Comparison of ENCODE assay signal across 18 cellular contexts in genomic region chr5:58071566-58071965, GRCh38.
A peak's percentile ranks its signal among the peaks of the same experiment; 100 is the strongest.
DNase-seq lines count a peak whose midpoint lies in the region; ATAC-seq and TF ChIP-seq lines count a peak whose summit lies in the region.
"Had no signal": no experiment of that assay in that cellular context is flagged by ENCODE, and none has a peak within 500 bp of the region (broad histone marks: within the 10 kb centered on the region; RNA-seq: fewer than 3 reads in every experiment).

No MANE protein-coding gene starts in this region.

- H3K27me3 ChIP-seq in MM.1S (replicated peaks; ENCODE audit: insufficient read depth, low read length) (no peaks in the 10 kb centered on the region), right cardiac atrium (ENCODE audit: control insufficient read depth, insufficient read depth) (no peaks in the 10 kb centered on the region)
- H3K27me3 ChIP-seq: BLaER1, esophagus squamous epithelium had no signal

- H3K4me1 ChIP-seq in MM.1S (ENCODE audit: low read length) = peaks cover 44% of the 10 kb centered on the region
- no peaks in the 10 kb centered on the region for H3K4me1 ChIP-seq in right cardiac atrium (ENCODE audit: control insufficient read depth, insufficient read depth, low read length)

- no peaks in the 10 kb centered on the region for H3K79me2 ChIP-seq in MM.1S (ENCODE audit: low read length)

- H4K20me1 ChIP-seq in MM.1S (ENCODE audit: insufficient read depth, low read length) = no peaks in the 10 kb centered on the region
- H4K20me1 ChIP-seq: BLaER1 had no signal

- H2AFZ ChIP-seq in MM.1S (ENCODE audit: low read length) = peak overlapping the region; percentile 65

- H3K4me1 Mint-ChIP-seq in WTC11 = peaks cover 17% of the 10 kb centered on the region
- no peaks in the 10 kb centered on the region for H3K4me1 Mint-ChIP-seq in activated T-cell treated with anti-CD3 and anti-CD28 coated beads, Interleukin-2, amount 50 U/mL, for 4 hours (ENCODE audit: low read depth)
- H3K4me1 Mint-ChIP-seq: stimulated activated effector memory CD8-positive, alpha-beta T cell treated with anti-CD3 and anti-CD28 coated beads, Interleukin-12 subunit alpha, Interleukin-12 subunit beta, amount 100 ng/mL, for 72 hours had no signal

- H3K4me3 Mint-ChIP-seq in WTC11 = no peak overlapping the region
- H3K4me3 Mint-ChIP-seq in activated T-cell treated with anti-CD3 and anti-CD28 coated beads, Interleukin-2, amount 50 U/mL, for 4 hours = no peak overlapping the region
- H3K4me3 Mint-ChIP-seq: IgD-negative memory B cell; stimulated activated effector memory CD8-positive, alpha-beta T cell treated with anti-CD3 and anti-CD28 coated beads, Interleukin-12 subunit alpha, Interleukin-12 subunit beta, amount 100 ng/mL, for 72 hours had no signal

- H3K9ac ChIP-seq in MM.1S (ENCODE audit: low read length) = peak overlapping the region; percentile 35; the same call in 1 of the 2 replicates
- H3K9ac ChIP-seq: BLaER1 had no signal

- 40% methylated on average over 4 of the region's 4 CpGs for WGBS in right cardiac atrium

- no peak for TF ChIP-seq CTCF in MM.1S (IDR thresholded peaks at IDR 0.05; ENCODE audit: low read length)
- no peak for TF ChIP-seq CTCF in WTC11 (IDR thresholded peaks at IDR 0.05)

- POLR2A ChIA-PET in WTC11 (lab: Charles Lee) = no interaction called here

- peaks cover 13% of the 10 kb centered on the region for H3K9me3 Mint-ChIP-seq in WTC11
- H3K9me3 Mint-ChIP-seq in activated T-cell treated with anti-CD3 and anti-CD28 coated beads, Interleukin-2, amount 50 U/mL, for 4 hours = no peaks in the 10 kb centered on the region
- H3K9me3 Mint-ChIP-seq: activated naive CD4-positive, alpha-beta T cell treated with anti-CD3 and anti-CD28 coated beads, Interleukin-2, amount 50 U/mL, for 72 hours had no signal

- DNase-seq in MM.1S (peak; percentile 60), WTC11 (ENCODE audit: low spot score) (peak; percentile 18), right cardiac atrium (peak; percentile 44 to 69 (median 54)), posterior cingulate gyrus (peak in 6 of 10 donors; percentile 16 to 76 (median 24)), ureter (ENCODE audit: low spot score) (no peak)
- no peak for DNase-seq in activated T-cell treated with anti-CD3 and anti-CD28 coated beads, Interleukin-2, amount 50 U/mL, for 4 hours
- no peak for DNase-seq in activated CD4-positive, alpha-beta T cell treated with anti-CD3 and anti-CD28 coated beads, Interleukin-2, amount 50 U/mL, for 4 hours
- DNase-seq: activated CD8-positive, alpha-beta memory T cell treated with anti-CD3 and anti-CD28 coated beads, Interleukin-2, amount 50 U/mL, for 4 hours; esophagus squamous epithelium; NCI-H1694; NCI-H524 treated with DMSO at 0.1 percent for 48 hours; stimulated activated CD4-positive, alpha-beta T cell treated with anti-CD3 and anti-CD28 coated beads, Interleukin-2, amount 100 ng/mL, for 48 hours had no signal

- no peaks in the 10 kb centered on the region for H3K27me3 Mint-ChIP-seq in WTC11 (ENCODE audit: low read depth)
- H3K27me3 Mint-ChIP-seq in activated T-cell treated with anti-CD3 and anti-CD28 coated beads, Interleukin-2, amount 50 U/mL, for 4 hours (ENCODE audit: low read depth) = no peaks in the 10 kb centered on the region

- ATAC-seq in WTC11 (peak; percentile 61), right cardiac atrium (peak; percentile 90 to 95), HG02588 (IDR thresholded peaks at IDR 0.05; ENCODE audit: unreplicated experiment) (no peak)
- no peak for ATAC-seq in activated T-cell treated with anti-CD3 and anti-CD28 coated beads, Interleukin-2, amount 50 U/mL, for 4 hours
- ATAC-seq: activated naive CD4-positive, alpha-beta T cell treated with anti-CD3 and anti-CD28 coated beads, Interleukin-2, amount 50 U/mL, for 72 hours; stimulated activated effector memory CD8-positive, alpha-beta T cell treated with anti-CD3 and anti-CD28 coated beads, Interleukin-12 subunit alpha, Interleukin-12 subunit beta, amount 100 ng/mL, for 72 hours had no signal

- H3K27ac ChIP-seq in MM.1S (ENCODE audit: low read length) = peak overlapping the region; percentile 70
- H3K27ac ChIP-seq in right cardiac atrium (ENCODE audit: low read length) = peak overlapping the region; percentile 29
- H3K27ac ChIP-seq: BLaER1, esophagus squamous epithelium, VCaP had no signal

- no peak overlapping the region for H3K4me3 ChIP-seq in MM.1S (ENCODE audit: low read length)
- H3K4me3 ChIP-seq in right cardiac atrium (ENCODE audit: low read length) = no peak overlapping the region
- H3K4me3 ChIP-seq: BLaER1, esophagus squamous epithelium had no signal

- H3F3A ChIP-seq in MM.1S (ENCODE audit: insufficient read depth, low read length) = peaks cover 19% of the 10 kb centered on the region

- H3K4me2 ChIP-seq in MM.1S (ENCODE audit: low read depth, low read length) = peak overlapping the region; percentile 38; the same call in 1 of the 2 replicates
- H3K4me2 ChIP-seq: BLaER1 had no signal

- intact Hi-C loops in right cardiac atrium (cut with DNase I) = no loop called here
- intact Hi-C loops in posterior cingulate gyrus (cut with DNase I) = no loop called here

- H3K9me3 ChIP-seq in MM.1S (replicated peaks; ENCODE audit: insufficient read depth, low read length) (no peaks in the 10 kb centered on the region), right cardiac atrium (ENCODE audit: control insufficient read depth, low read length) (no peaks in the 10 kb centered on the region)
- H3K9me3 ChIP-seq: esophagus squamous epithelium had no signal

- peaks cover 5% of the 10 kb centered on the region; the same call in 1 of the 2 replicates for H3K36me3 Mint-ChIP-seq in WTC11
- no peaks in the 10 kb centered on the region for H3K36me3 Mint-ChIP-seq in activated T-cell treated with anti-CD3 and anti-CD28 coated beads, Interleukin-2, amount 50 U/mL, for 4 hours (ENCODE audit: insufficient read depth)
- H3K36me3 Mint-ChIP-seq: activated naive CD4-positive, alpha-beta T cell treated with anti-CD3 and anti-CD28 coated beads, Interleukin-2, amount 50 U/mL, for 72 hours; stimulated activated effector memory CD8-positive, alpha-beta T cell treated with anti-CD3 and anti-CD28 coated beads, Interleukin-12 subunit alpha, Interleukin-12 subunit beta, amount 100 ng/mL, for 72 hours had no signal

- CTCF ChIA-PET in WTC11 (lab: Charles Lee) = interaction anchor here (1.0 kb wide), 1 partner anchor 292 kb away, joined by 4 read pairs; no protein-coding TSS in a partner anchor

- H3K9me2 ChIP-seq in MM.1S (replicated peaks; ENCODE audit: insufficient read depth, low read length) = no peaks in the 10 kb centered on the region

- H3K36me3 ChIP-seq in MM.1S (replicated peaks; ENCODE audit: insufficient read depth, low read length) = no peaks in the 10 kb centered on the region
- H3K36me3 ChIP-seq: BLaER1, esophagus squamous epithelium had no signal

- H3K27ac Mint-ChIP-seq in WTC11 = no peak overlapping the region
- H3K27ac Mint-ChIP-seq: activated naive CD4-positive, alpha-beta T cell treated with anti-CD3 and anti-CD28 coated beads, Interleukin-2, amount 50 U/mL, for 72 hours; IgD-negative memory B cell; stimulated activated effector memory CD8-positive, alpha-beta T cell treated with anti-CD3 and anti-CD28 coated beads, Interleukin-12 subunit alpha, Interleukin-12 subunit beta, amount 100 ng/mL, for 72 hours had no signal

TF ChIP-seq in WTC11, 78 proteins besides CTCF, POLR2A, EP300 and RAD21 (continues in another document):
- TF ChIP-seq NR1H2 (CRISPR knock-in tag; IDR thresholded peaks at IDR 0.05) = no peak
- TF ChIP-seq CBFB (CRISPR knock-in tag; IDR thresholded peaks at IDR 0.05; ENCODE audit: low read depth) = no peak
- TF ChIP-seq MLX (CRISPR knock-in tag; IDR thresholded peaks at IDR 0.05) = no peak
- TF ChIP-seq, protein P1, sequence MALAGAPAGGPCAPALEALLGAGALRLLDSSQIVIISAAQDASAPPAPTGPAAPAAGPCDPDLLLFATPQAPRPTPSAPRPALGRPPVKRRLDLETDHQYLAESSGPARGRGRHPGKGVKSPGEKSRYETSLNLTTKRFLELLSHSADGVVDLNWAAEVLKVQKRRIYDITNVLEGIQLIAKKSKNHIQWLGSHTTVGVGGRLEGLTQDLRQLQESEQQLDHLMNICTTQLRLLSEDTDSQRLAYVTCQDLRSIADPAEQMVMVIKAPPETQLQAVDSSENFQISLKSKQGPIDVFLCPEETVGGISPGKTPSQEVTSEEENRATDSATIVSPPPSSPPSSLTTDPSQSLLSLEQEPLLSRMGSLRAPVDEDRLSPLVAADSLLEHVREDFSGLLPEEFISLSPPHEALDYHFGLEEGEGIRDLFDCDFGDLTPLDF (CRISPR knock-in tag; IDR thresholded peaks at IDR 0.05) = no peak
- TF ChIP-seq, protein P2, sequence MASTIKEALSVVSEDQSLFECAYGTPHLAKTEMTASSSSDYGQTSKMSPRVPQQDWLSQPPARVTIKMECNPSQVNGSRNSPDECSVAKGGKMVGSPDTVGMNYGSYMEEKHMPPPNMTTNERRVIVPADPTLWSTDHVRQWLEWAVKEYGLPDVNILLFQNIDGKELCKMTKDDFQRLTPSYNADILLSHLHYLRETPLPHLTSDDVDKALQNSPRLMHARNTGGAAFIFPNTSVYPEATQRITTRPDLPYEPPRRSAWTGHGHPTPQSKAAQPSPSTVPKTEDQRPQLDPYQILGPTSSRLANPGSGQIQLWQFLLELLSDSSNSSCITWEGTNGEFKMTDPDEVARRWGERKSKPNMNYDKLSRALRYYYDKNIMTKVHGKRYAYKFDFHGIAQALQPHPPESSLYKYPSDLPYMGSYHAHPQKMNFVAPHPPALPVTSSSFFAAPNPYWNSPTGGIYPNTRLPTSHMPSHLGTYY (CRISPR knock-in tag; IDR thresholded peaks at IDR 0.05) = no peak
- TF ChIP-seq CREM (CRISPR knock-in tag; IDR thresholded peaks at IDR 0.05) = no peak
- no peak for TF ChIP-seq FOXK1 (CRISPR knock-in tag; IDR thresholded peaks at IDR 0.05)
- no peak for TF ChIP-seq ZNF219 (CRISPR knock-in tag; IDR thresholded peaks at IDR 0.05; ENCODE audit: borderline replicate concordance)
- TF ChIP-seq KAT7 (CRISPR knock-in tag; IDR thresholded peaks at IDR 0.05; ENCODE audit: borderline replicate concordance) = no peak

Comparison
In these comparisons a context has a peak if more than half of its experiments do, and no peak if none do; other contexts are left out.
1. DNase-seq: peak in MM.1S (single experiment), WTC11 (single experiment), right cardiac atrium (3 of 3) and posterior cingulate gyrus (6 of 10); none in activated T-cell treated with anti-CD3 and anti-CD28 coated beads, Interleukin-2, amount 50 U/mL, for 4 hours (single experiment), activated CD4-positive, alpha-beta T cell treated with anti-CD3 and anti-CD28 coated beads, Interleukin-2, amount 50 U/mL, for 4 hours (0 of 2) and ureter (single experiment).
2. ATAC-seq: peak in WTC11 (single experiment) and right cardiac atrium (2 of 2); none in activated T-cell treated with anti-CD3 and anti-CD28 coated beads, Interleukin-2, amount 50 U/mL, for 4 hours (0 of 2) and HG02588 (single experiment).